9 cellular contexts compared by ENCODE assay signal in the genomic region with DNA sequence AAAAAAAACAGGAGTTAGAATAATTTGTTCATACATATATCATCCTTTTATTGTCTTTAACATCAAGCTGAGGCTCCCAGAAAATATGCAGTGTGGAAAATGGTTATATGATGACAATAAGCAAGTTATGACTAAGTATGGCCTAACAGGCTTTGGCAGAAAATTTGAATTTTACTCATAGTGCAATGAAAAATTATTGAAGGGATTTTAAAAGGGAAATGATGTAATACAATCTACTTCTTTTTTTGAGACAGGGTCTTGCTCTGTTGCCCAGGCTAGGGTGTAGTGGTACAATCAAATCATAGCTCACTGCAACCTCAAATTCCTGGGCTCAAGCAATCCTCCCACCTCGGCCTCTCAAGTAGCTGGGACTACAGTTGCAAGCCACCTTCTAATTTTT.
DNase-seq lines count a peak whose midpoint lies in the region; ATAC-seq and TF ChIP-seq lines count a peak whose summit lies in the region.
"Had no signal": no experiment of that assay in that cellular context is flagged by ENCODE, and none has a peak within 500 bp of the region (broad histone marks: within the 10 kb centered on the region; RNA-seq: fewer than 3 reads in every experiment).

No MANE protein-coding gene starts in this region.

- H3K4me1 Mint-ChIP-seq in activated T-cell treated with anti-CD3 and anti-CD28 coated beads, Interleukin-2, amount 50 U/mL, for 72 hours (ENCODE audit: low read depth): peaks cover 14% of the 10 kb centered on the region
- peaks cover 12% of the 10 kb centered on the region for H3K4me1 Mint-ChIP-seq in stimulated activated naive CD8-positive, alpha-beta T cell treated with anti-CD3 and anti-CD28 coated beads, Interleukin-15, amount 100 ng/mL, for 72 hours

- H3K27ac ChIP-seq in VCaP: peak overlapping the region; percentile 83
- H3K27ac ChIP-seq: prostate gland had no signal

- H3K4me3 Mint-ChIP-seq in activated T-cell treated with anti-CD3 and anti-CD28 coated beads, Interleukin-2, amount 50 U/mL, for 72 hours: peak overlapping the region; percentile 13 to 72
- peak overlapping the region in 1 of 2 donors; percentile 41 for H3K4me3 Mint-ChIP-seq in stimulated activated naive CD8-positive, alpha-beta T cell treated with anti-CD3 and anti-CD28 coated beads, Interleukin-15, amount 100 ng/mL, for 72 hours

- no peak for DNase-seq in activated T-cell treated with anti-CD3 and anti-CD28 coated beads, Interleukin-2, amount 50 U/mL, for 72 hours
- DNase-seq in activated T-cell treated with anti-CD3 and anti-CD28 coated beads for 4 hours (no peak), NCI-H345 (lab: John Stamatoyannopoulos, UW) (no peak), NCI-H82 (lab: John Stamatoyannopoulos, UW) (no peak)
- DNase-seq in stimulated activated naive CD8-positive, alpha-beta T cell treated with anti-CD3 and anti-CD28 coated beads, Interleukin-15, amount 100 ng/mL, for 72 hours: no peak
- DNase-seq in stimulated activated CD4-positive, alpha-beta T cell treated with anti-CD3 and anti-CD28 coated beads, Interleukin-2, amount 100 ng/mL, for 24 hours: no peak

- TF ChIP-seq CTCF in VCaP (conservative IDR thresholded peaks at IDR 0.05): no peak

- H3K36me3 Mint-ChIP-seq in activated T-cell treated with anti-CD3 and anti-CD28 coated beads, Interleukin-2, amount 50 U/mL, for 72 hours (ENCODE audit: insufficient read depth in 2 of 2): peaks cover 0 to 3% of the 10 kb centered on the region in 2 donors

- H3K9me3 Mint-ChIP-seq in activated T-cell treated with anti-CD3 and anti-CD28 coated beads, Interleukin-2, amount 50 U/mL, for 72 hours: no peaks in the 10 kb centered on the region
- H3K9me3 Mint-ChIP-seq in stimulated activated naive CD8-positive, alpha-beta T cell treated with anti-CD3 and anti-CD28 coated beads, Interleukin-15, amount 100 ng/mL, for 72 hours: no peaks in the 10 kb centered on the region

- peak; percentile 76 to 77 for ATAC-seq in activated T-cell treated with anti-CD3 and anti-CD28 coated beads, Interleukin-2, amount 50 U/mL, for 72 hours (replicated peaks in 1 of 2)
- peak; percentile 41 for ATAC-seq in HG02973 (IDR thresholded peaks at IDR 0.05; ENCODE audit: unreplicated experiment)
- ATAC-seq in stimulated activated naive CD8-positive, alpha-beta T cell treated with anti-CD3 and anti-CD28 coated beads, Interleukin-15, amount 100 ng/mL, for 72 hours: peak; percentile 76

- H3K27ac Mint-ChIP-seq in activated T-cell treated with anti-CD3 and anti-CD28 coated beads, Interleukin-2, amount 50 U/mL, for 72 hours: peak overlapping the region; percentile 93
- peak overlapping the region in 1 of 2 donors; percentile 94 for H3K27ac Mint-ChIP-seq in stimulated activated naive CD8-positive, alpha-beta T cell treated with anti-CD3 and anti-CD28 coated beads, Interleukin-15, amount 100 ng/mL, for 72 hours

- no peaks in the 10 kb centered on the region for H3K27me3 Mint-ChIP-seq in activated T-cell treated with anti-CD3 and anti-CD28 coated beads, Interleukin-2, amount 50 U/mL, for 72 hours (ENCODE audit: low read depth)
- no peaks in the 10 kb centered on the region for H3K27me3 Mint-ChIP-seq in stimulated activated naive CD8-positive, alpha-beta T cell treated with anti-CD3 and anti-CD28 coated beads, Interleukin-15, amount 100 ng/mL, for 72 hours
